In the genomic region with DNA sequence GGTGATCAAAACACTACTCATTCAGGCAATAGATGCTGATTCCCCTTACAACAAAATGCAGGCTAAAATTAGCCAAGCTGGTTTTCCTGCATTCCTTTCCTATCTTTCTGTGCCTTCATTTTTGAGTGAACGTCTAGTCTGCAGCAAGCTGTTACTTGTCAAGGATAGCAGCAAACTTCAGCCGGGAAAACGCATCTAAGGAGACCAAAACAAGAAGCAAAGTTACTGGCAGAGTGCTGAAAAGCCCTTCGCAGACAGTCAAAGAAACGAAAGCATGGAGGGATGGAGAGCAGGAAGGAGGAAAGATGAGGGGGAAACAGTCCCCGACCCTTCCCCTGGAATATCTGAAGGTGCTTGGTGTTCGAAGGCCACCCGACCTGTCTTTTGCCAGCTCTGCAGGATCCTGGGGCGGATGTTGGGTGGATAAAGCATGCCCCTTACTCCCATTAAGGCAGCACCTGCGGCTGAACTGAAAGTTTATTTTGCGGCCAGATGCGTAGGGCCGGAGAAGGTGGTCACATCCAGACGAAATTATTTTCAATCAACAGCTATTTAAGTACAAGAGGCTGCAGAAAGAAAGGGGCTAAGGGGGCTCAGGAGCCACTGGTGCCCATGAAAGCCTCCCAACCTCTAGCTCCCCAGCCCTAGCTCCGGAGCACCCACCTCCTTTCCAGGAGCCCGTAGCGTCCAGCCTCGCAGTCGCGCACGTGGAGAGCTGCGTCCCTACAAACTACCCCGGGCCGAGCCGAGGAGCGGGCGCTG, we compare ENCODE assay signal across 8 cellular contexts. TPM values are rescaled to one million over a fixed set of nuclear protein-coding genes. Genes with fewer than 3 reads are reported as not detected.
DNase-seq lines count a peak whose midpoint lies in the region; ATAC-seq and TF ChIP-seq lines count a peak whose summit lies in the region.

No MANE protein-coding gene starts in this region.

- H3K4me3 Mint-ChIP-seq in osteocyte (ENCODE audit: unreplicated experiment), result peak overlapping the region; percentile 65

- no peaks in the 10 kb centered on the region for H3K9me3 ChIP-seq in SJCRH30 (replicated peaks)

- H3K4me3 ChIP-seq in SJCRH30, result peak overlapping the region; percentile 65
- peak overlapping the region; percentile 59 for H3K4me3 ChIP-seq in fibroblast of villous mesenchyme (ENCODE audit: low read depth, low read length)

- H3K36me3 ChIP-seq in SJCRH30, result no peaks in the 10 kb centered on the region

- H3K27ac Mint-ChIP-seq in osteocyte (ENCODE audit: unreplicated experiment), result no peak overlapping the region

- DNase-seq in HEK293T (ENCODE audit: extremely low spot score), result no peak
- peak in 1 of 2 experiments; percentile 42 for DNase-seq in SJCRH30
- DNase-seq in fibroblast of villous mesenchyme (ENCODE audit: low read depth), result peak; percentile 63
- DNase-seq in osteocyte (ENCODE audit: extremely low spot score, unreplicated experiment), result peak; percentile 56

- POLR2A ChIA-PET in HEK293T (lab: Yijun Ruan, JAX), result interaction anchor here (0.7 kb wide), 1 partner anchor 25 kb away, joined by 4 read pairs; no protein-coding TSS in a partner anchor

- ATAC-seq in GM21723 (IDR thresholded peaks at IDR 0.05; ENCODE audit: unreplicated experiment) (no peak), GM21381 (IDR thresholded peaks at IDR 0.05; ENCODE audit: unreplicated experiment) (no peak), HG02763 (IDR thresholded peaks at IDR 0.05; ENCODE audit: unreplicated experiment) (no peak)

- H3K9me3 Mint-ChIP-seq in osteocyte (ENCODE audit: unreplicated experiment), result no peaks in the 10 kb centered on the region

- H3K27ac ChIP-seq in C4-2B (peak overlapping the region; percentile 70), SJCRH30 (peak overlapping the region; percentile 72)

- peaks cover 12% of the 10 kb centered on the region for H3K4me1 Mint-ChIP-seq in osteocyte (ENCODE audit: unreplicated experiment)

- no peaks in the 10 kb centered on the region for H3K36me3 Mint-ChIP-seq in osteocyte (ENCODE audit: unreplicated experiment)

- CTCF ChIA-PET in HEK293T (lab: Yijun Ruan, JAX), result interaction anchor here (0.6 kb wide), 1 partner anchor 644 kb away, joined by 3 read pairs; no protein-coding TSS in a partner anchor

- H3K27me3 ChIP-seq in SJCRH30, result no peaks in the 10 kb centered on the region

- peaks cover 5% of the 10 kb centered on the region; the same call in 1 of the 2 replicates for H3K4me1 ChIP-seq in SJCRH30

- H3K27me3 Mint-ChIP-seq in osteocyte (ENCODE audit: unreplicated experiment), result peaks cover 35% of the 10 kb centered on the region

- TF ChIP-seq CTCF in C4-2B (conservative IDR thresholded peaks at IDR 0.05), result no peak
- TF ChIP-seq CTCF in fibroblast of villous mesenchyme (IDR thresholded peaks at IDR 0.05; ENCODE audit: insufficient read depth, low read depth, low read length), result no peak
- TF ChIP-seq CTCF in osteocyte (IDR thresholded peaks at IDR 0.05), result no peak

TF ChIP-seq in HEK293T, 16 proteins besides CTCF, POLR2A, EP300 and RAD21:
- peak; percentile 63 for TF ChIP-seq L3MBTL2 (conservative IDR thresholded peaks at IDR 0.05)
- TF ChIP-seq TARDBP (IDR thresholded peaks at IDR 0.05), result no peak

RNA-seq across cellular contexts. Expression of gene FERMT1, which starts 0.5 kb away (rescaled TPM):
- 4.7 and 5.7 TPM in 2 replicates for total RNA-seq in SJCRH30 (2014; rRNA removed; shearing (Covaris generic))
- total RNA-seq in fibroblast of villous mesenchyme (4.3 and 4.5 TPM in 2 replicates), osteocyte (0.27 TPM in 1 of 2 replicates, not detected in the other)
